In the genomic region with DNA sequence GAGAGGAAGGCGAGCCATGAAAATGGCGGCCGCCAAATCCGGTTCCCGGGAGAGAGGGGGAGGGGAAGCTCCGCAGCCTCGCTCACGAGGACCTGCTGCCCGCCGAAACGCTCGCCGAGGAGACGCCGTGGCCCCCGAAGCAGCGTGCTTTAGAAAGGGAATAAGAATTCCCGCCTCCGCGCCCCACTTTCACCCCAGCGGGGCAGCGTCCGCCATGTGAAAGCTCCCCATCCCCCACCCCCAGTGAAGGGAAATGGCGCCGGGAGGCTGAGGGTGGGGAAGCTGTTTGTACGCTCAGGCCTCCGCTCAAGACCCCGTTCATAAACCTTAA, we compare ENCODE assay signal across 8 cellular contexts.
A peak's percentile ranks its signal among the peaks of the same experiment; 100 is the strongest.
DNase-seq lines count a peak whose midpoint lies in the region; ATAC-seq, FAIRE-seq and TF ChIP-seq lines count a peak whose summit lies in the region.

No MANE protein-coding gene starts in this region.

- H3K4me3 ChIP-seq in AG10803 (ENCODE audit: low read length) (peak overlapping the region; percentile 95), cardiac fibroblast (replicated peaks in 1 of 2; ENCODE audit: low read depth in 2 of 2, low read length in 2 of 2) (peak overlapping the region; percentile 98 to 99)

- H3K27ac ChIP-seq in layer of hippocampus (ENCODE audit: low read depth, low read length), result peak overlapping the region; percentile 100

- FAIRE-seq in HTR-8/SVneo (lab: Jason Lieb, UNC), result no peak

- DNase-seq in AG10803 (ENCODE audit: low read depth) (peak; percentile 27), NCI-H146 (lab: John Stamatoyannopoulos, UW) (peak; percentile 78), cardiac fibroblast (ENCODE audit: low read depth in 2 of 2) (peak; percentile 53 to 54), HTR-8/SVneo (ENCODE audit: insufficient read length, low spot score) (no peak)
- peak; percentile 58 to 67 (median 61) for DNase-seq in activated CD4-positive, CD25-positive, alpha-beta regulatory T cell (lab: John Stamatoyannopoulos, UW)
- DNase-seq in stimulated activated CD4-positive, alpha-beta T cell treated with anti-CD3 and anti-CD28 coated beads, Interleukin-1b, Interleukin-23, amount 100 ng/mL, for 4 hours (ENCODE audit: low read depth in 2 of 2), result peak; percentile 66 to 69

- TF ChIP-seq CTCF in AG10803 (conservative IDR thresholded peaks at IDR 0.05; ENCODE audit: low read length) (no peak), cardiac fibroblast (IDR thresholded peaks at IDR 0.05; ENCODE audit: low read depth, low read length) (no peak)

- H3K27me3 ChIP-seq in layer of hippocampus (ENCODE audit: control insufficient read depth, insufficient read depth, low read length), result no peaks in the 10 kb centered on the region

- ATAC-seq in GM19467 (IDR thresholded peaks at IDR 0.05; ENCODE audit: unreplicated experiment), result peak; percentile 9
